In genomic region chr3:126509565-126510322, GRCh38 we compare ENCODE assay signal across 20 cellular contexts. TPM values are rescaled to one million over a fixed set of nuclear protein-coding genes. Genes with fewer than 3 reads are reported as not detected.
DNase-seq lines count a peak whose midpoint lies in the region; ATAC-seq and TF ChIP-seq lines count a peak whose summit lies in the region.
"Had no signal": no experiment of that assay in that cellular context is flagged by ENCODE, and none has a peak within 500 bp of the region (broad histone marks: within the 10 kb centered on the region; RNA-seq: fewer than 3 reads in every experiment).

No MANE protein-coding gene starts in this region.

- H3K9me3 Mint-ChIP-seq in endothelial cell (ENCODE audit: unreplicated experiment), result no peaks in the 10 kb centered on the region
- H3K9me3 Mint-ChIP-seq: stimulated activated memory B cell treated with anti-CD40 and anti-IgM and Interleukin-4, amounts not matched to agents 10 μg/mL and 1 μg/mL and 100 μg/mL, for 72 hours had no signal

- no peaks in the 10 kb centered on the region for H3K4me1 Mint-ChIP-seq in endothelial cell (ENCODE audit: unreplicated experiment)
- H3K4me1 Mint-ChIP-seq: stimulated activated memory B cell treated with anti-CD40 and anti-IgM and Interleukin-4, amounts not matched to agents 10 μg/mL and 1 μg/mL and 100 μg/mL, for 72 hours had no signal

- no peaks in the 10 kb centered on the region for H3K27me3 Mint-ChIP-seq in endothelial cell (ENCODE audit: unreplicated experiment)

- no peaks in the 10 kb centered on the region for H3K9me3 ChIP-seq in BE2C
- H3K9me3 ChIP-seq: adrenal gland; BLaER1 treated with 17β-estradiol and CSF1 and Interleukin-3, amounts not matched to agents 10 nM and 100 nM; heart right ventricle; thyroid gland had no signal

- H3K27ac Mint-ChIP-seq in endothelial cell (ENCODE audit: unreplicated experiment), result no peak overlapping the region
- H3K27ac Mint-ChIP-seq: stimulated activated memory B cell treated with anti-CD40 and anti-IgM and Interleukin-4, amounts not matched to agents 10 μg/mL and 1 μg/mL and 100 μg/mL, for 72 hours had no signal

- no peak for ATAC-seq in sciatic nerve
- ATAC-seq: heart right ventricle; stimulated activated memory B cell treated with anti-CD40 and anti-IgM and Interleukin-4, amounts not matched to agents 10 μg/mL and 1 μg/mL and 100 μg/mL, for 72 hours had no signal

- DNase-seq in NCI-H2029 (lab: John Stamatoyannopoulos, UW) (peak; percentile 42), NCI-H2029 treated with DMSO at 0.1 percent for 48 hours (lab: John Stamatoyannopoulos, UW) (no peak), NCI-H446 treated with DMSO at 0.1 percent for 48 hours (lab: John Stamatoyannopoulos, UW) (peak; percentile 71), epithelial cell of prostate (ENCODE audit: low read depth, low spot score) (peak; percentile 10), sciatic nerve (ENCODE audit: low spot score) (peak; percentile 52), BE2C (no peak), UCSD-AML1 (lab: John Stamatoyannopoulos, UW; ENCODE audit: unreplicated experiment) (no peak), endothelial cell (ENCODE audit: low spot score) (no peak)
- DNase-seq: central memory CD4-positive, alpha-beta T cell; effector CD4-positive, alpha-beta T cell; heart right ventricle; NCI-H510A; T1000; thyroid gland had no signal

- H3K4me1 ChIP-seq in BE2C, result no peaks in the 10 kb centered on the region
- H3K4me1 ChIP-seq: adrenal gland had no signal

- TF ChIP-seq CTCF in BE2C (IDR thresholded peaks at IDR 0.05; ENCODE audit: low read depth, low read length) (no peak), endothelial cell (IDR thresholded peaks at IDR 0.05; ENCODE audit: unreplicated experiment) (no peak)

- intact Hi-C loops in sciatic nerve (cut with DNase I), result no loop called here

- no peak overlapping the region for H3K27ac ChIP-seq in epithelial cell of prostate
- H3K27ac ChIP-seq: adrenal gland; BLaER1 treated with 17β-estradiol and CSF1 and Interleukin-3, amounts not matched to agents 10 nM and 100 nM; heart right ventricle; thyroid gland had no signal

- H3K4me3 ChIP-seq in BE2C (ENCODE audit: low read depth, low read length), result no peak overlapping the region
- H3K4me3 ChIP-seq: adrenal gland; BLaER1 treated with 17β-estradiol and CSF1 and Interleukin-3, amounts not matched to agents 10 nM and 100 nM; heart right ventricle; thyroid gland had no signal

- H3K4me3 Mint-ChIP-seq in endothelial cell (ENCODE audit: unreplicated experiment), result no peak overlapping the region
- H3K4me3 Mint-ChIP-seq: stimulated activated memory B cell treated with anti-CD40 and anti-IgM and Interleukin-4, amounts not matched to agents 10 μg/mL and 1 μg/mL and 100 μg/mL, for 72 hours had no signal

- no peaks in the 10 kb centered on the region for H3K36me3 ChIP-seq in BE2C
- H3K36me3 ChIP-seq: adrenal gland; BLaER1 treated with 17β-estradiol and CSF1 and Interleukin-3, amounts not matched to agents 10 nM and 100 nM; heart right ventricle; thyroid gland had no signal

- H3K36me3 Mint-ChIP-seq in endothelial cell (ENCODE audit: low read depth, unreplicated experiment), result no peaks in the 10 kb centered on the region
- H3K36me3 Mint-ChIP-seq: stimulated activated memory B cell treated with anti-CD40 and anti-IgM and Interleukin-4, amounts not matched to agents 10 μg/mL and 1 μg/mL and 100 μg/mL, for 72 hours had no signal

- no peaks in the 10 kb centered on the region for H3K27me3 ChIP-seq in BE2C
- H3K27me3 ChIP-seq: adrenal gland; BLaER1 treated with 17β-estradiol and CSF1 and Interleukin-3, amounts not matched to agents 10 nM and 100 nM; thyroid gland had no signal

RNA-seq across cellular contexts. Expression of gene UROC1, which starts 7.8 kb away (rescaled TPM):
- total RNA-seq in sciatic nerve (not detected), endothelial cell (ENCODE audit: unreplicated experiment) (not detected)
- polyA plus RNA-seq in BE2C (2012; ENCODE audit: insufficient read depth, insufficient read length, low read depth), result not detected
- total RNA-seq: fibroblast of lung, heart right ventricle, mesenteric fat pad, thyroid gland had no signal
- polyA plus RNA-seq: fibroblast of lung, neural cell had no signal

RNA-seq across cellular contexts. Expression of gene CHST13, which starts 14.2 kb away (rescaled TPM):
- total RNA-seq in sciatic nerve (0.89 TPM), endothelial cell (ENCODE audit: unreplicated experiment) (not detected)
- polyA plus RNA-seq in BE2C (2012; ENCODE audit: insufficient read depth, insufficient read length, low read depth), result not detected
- polyA plus RNA-seq: fibroblast of lung, neural cell had no signal

RNA-seq across cellular contexts. Expression of gene ZXDC, which starts 34.1 kb away (rescaled TPM):
- total RNA-seq in sciatic nerve (39.7 TPM), endothelial cell (ENCODE audit: unreplicated experiment) (25.4 TPM)
- polyA plus RNA-seq in BE2C (2012; ENCODE audit: insufficient read depth, insufficient read length, low read depth), result 27.0 TPM

RNA-seq across cellular contexts. Expression of gene C3orf22, which starts 49.0 kb away (rescaled TPM):
- total RNA-seq in sciatic nerve (not detected), endothelial cell (ENCODE audit: unreplicated experiment) (not detected)
- not detected for polyA plus RNA-seq in BE2C (2012; ENCODE audit: insufficient read depth, insufficient read length, low read depth)
- total RNA-seq: adrenal gland, fibroblast of lung, mesenteric fat pad, thyroid gland had no signal
- polyA plus RNA-seq: adrenal gland, fibroblast of lung, heart right ventricle, neural cell had no signal

Comparison
In these comparisons a context has a peak if more than half of its experiments do, and no peak if none do; other contexts are left out.
1. DNase-seq: peak in NCI-H2029 (single experiment), NCI-H446 treated with DMSO at 0.1 percent for 48 hours (single experiment), epithelial cell of prostate (single experiment) and sciatic nerve (single experiment); none in NCI-H2029 treated with DMSO at 0.1 percent for 48 hours (single experiment), BE2C (single experiment), UCSD-AML1 (single experiment) and endothelial cell (single experiment).